Comparison of ENCODE assay signal across 2 cellular contexts in genomic region chr11:103773059-103773458, GRCh38.
TF ChIP-seq lines count a peak whose summit lies in the region.

No MANE protein-coding gene starts in this region.

TF ChIP-seq in SK-N-SH, 30 proteins besides CTCF, POLR2A, EP300 and RAD21 (continued from another document):
- TF ChIP-seq MAX (IDR thresholded peaks at IDR 0.05; ENCODE audit: low read depth) = no peak

TF ChIP-seq in SK-N-SH treated with all-trans-retinoic acid at 6 μM for 48 hours, 23 proteins besides CTCF, POLR2A, EP300 and RAD21 (continued from another document):
- TF ChIP-seq CSRNP3 (CRISPR knock-in tag; IDR thresholded peaks at IDR 0.05) = no peak
- no peak for TF ChIP-seq ZNF565 (CRISPR knock-in tag; conservative IDR thresholded peaks at IDR 0.05; ENCODE audit: low read depth)
- TF ChIP-seq ISL1 (CRISPR knock-in tag; IDR thresholded peaks at IDR 0.05) = no peak
- TF ChIP-seq BACH2 (CRISPR knock-in tag; IDR thresholded peaks at IDR 0.05; ENCODE audit: borderline replicate concordance) = no peak
- no peak for TF ChIP-seq POU6F1 (CRISPR knock-in tag; IDR thresholded peaks at IDR 0.05; ENCODE audit: borderline replicate concordance, low read depth)
- no peak for TF ChIP-seq PATZ1 (CRISPR knock-in tag; IDR thresholded peaks at IDR 0.05; ENCODE audit: borderline replicate concordance)
- TF ChIP-seq TOX (CRISPR knock-in tag; IDR thresholded peaks at IDR 0.05; ENCODE audit: borderline replicate concordance) = no peak
- TF ChIP-seq SNAI2 (CRISPR knock-in tag; IDR thresholded peaks at IDR 0.05) = no peak
- TF ChIP-seq ARNTL (CRISPR knock-in tag; IDR thresholded peaks at IDR 0.05; ENCODE audit: borderline replicate concordance, low read depth) = no peak
- no peak for TF ChIP-seq PPARA (CRISPR knock-in tag; IDR thresholded peaks at IDR 0.05; ENCODE audit: borderline replicate concordance)
- no peak for TF ChIP-seq OSR1 (CRISPR knock-in tag; IDR thresholded peaks at IDR 0.05)
